ENCODE assay signal across 5 cellular contexts in genomic region chr15:42612367-42612912, GRCh38.
"Had no signal": no experiment of that assay in that cellular context is flagged by ENCODE, and none has a peak within 500 bp of the region (broad histone marks: within the 10 kb centered on the region; RNA-seq: fewer than 3 reads in every experiment).

No MANE protein-coding gene starts in this region.

- H3K4me3 Mint-ChIP-seq: GM23338, H9, HFFc6, IgD-negative memory B cell had no signal

- DNase-seq: H9, HFFc6 had no signal

- H3K9me3 Mint-ChIP-seq: GM23338, H9, HFFc6, IgD-negative memory B cell had no signal

- H3K4me3 ChIP-seq: GM23338 had no signal

- H3K4me1 Mint-ChIP-seq: GM23338 had no signal

- H3K27ac Mint-ChIP-seq: GM23338, H9, HFFc6, IgD-negative memory B cell had no signal

- ATAC-seq: GM23338, HCT116 had no signal
